Comparison of ENCODE assay signal across 1 cellular context in genomic region chr17:2542456-2542855, GRCh38.
TF ChIP-seq lines count a peak whose summit lies in the region.

No MANE protein-coding gene starts in this region.

TF ChIP-seq in K562, 482 proteins besides CTCF, POLR2A, EP300 and RAD21 (continued from another document):
- peak; percentile 18 for TF ChIP-seq PRDM10 (IDR thresholded peaks at IDR 0.05; ENCODE audit: partially characterized antibody)
- TF ChIP-seq ETS1 (conservative IDR thresholded peaks at IDR 0.05; ENCODE audit: control insufficient read depth, low read depth, low read length), result no peak
- 0 out of 2 replicates have a peak, but pooled peaks have one; percentile 5 for TF ChIP-seq MAFF (IDR thresholded peaks at IDR 0.05; ENCODE audit: low read length)
- TF ChIP-seq NFE2 (IDR thresholded peaks at IDR 0.05; ENCODE audit: low read depth), result peak; percentile 68
- TF ChIP-seq FOXO4 (CRISPR knock-in tag; IDR thresholded peaks at IDR 0.05), result no peak
- TF ChIP-seq TAF9B (IDR thresholded peaks at IDR 0.05; ENCODE audit: partially characterized antibody), result no peak
- TF ChIP-seq KLF6 (CRISPR knock-in tag; IDR thresholded peaks at IDR 0.05; ENCODE audit: borderline replicate concordance), result no peak
- no peak for TF ChIP-seq MNT (conservative IDR thresholded peaks at IDR 0.05)
- no peak for TF ChIP-seq THRB (CRISPR knock-in tag; conservative IDR thresholded peaks at IDR 0.05)
- no peak for TF ChIP-seq CEBPZ (IDR thresholded peaks at IDR 0.05; ENCODE audit: borderline replicate concordance, low read depth, low read length)
- TF ChIP-seq FOXK1 (CRISPR knock-in tag; IDR thresholded peaks at IDR 0.05; ENCODE audit: borderline replicate concordance), result no peak
- TF ChIP-seq MEIS2 (IDR thresholded peaks at IDR 0.05; ENCODE audit: partially characterized antibody), result peak; percentile 39
- no peak for TF ChIP-seq TAF7 (tag; IDR thresholded peaks at IDR 0.05)
- TF ChIP-seq NR2C2 (CRISPR knock-in tag; IDR thresholded peaks at IDR 0.05), result no peak
- TF ChIP-seq NR2C2 (tag; IDR thresholded peaks at IDR 0.05), result 0 out of 2 replicates have a peak, but pooled peaks have one; percentile 23
- peak; percentile 13; the same call in 1 of the 2 replicates for TF ChIP-seq VEZF1 (CRISPR knock-in tag; IDR thresholded peaks at IDR 0.05)
